ENCODE assay signal across 24 cellular contexts in genomic region chr10:3495281-3495680, GRCh38.
DNase-seq lines count a peak whose midpoint lies in the region; ATAC-seq and TF ChIP-seq lines count a peak whose summit lies in the region.
"Had no signal": no experiment of that assay in that cellular context is flagged by ENCODE, and none has a peak within 500 bp of the region (broad histone marks: within the 10 kb centered on the region; RNA-seq: fewer than 3 reads in every experiment).

No MANE protein-coding gene starts in this region.

- DNase-seq in GM23338 (ENCODE audit: low spot score), result no peak
- no peak for DNase-seq in ascending aorta (ENCODE audit: low spot score in 2 of 2)
- DNase-seq in stomach, result no peak
- DNase-seq in GM19238 (ENCODE audit: insufficient read length, low spot score), result no peak
- no peak for DNase-seq in SHP77 (lab: John Stamatoyannopoulos, UW)
- DNase-seq: activated CD8-positive, alpha-beta T cell treated with anti-CD3 and anti-CD28 coated beads, Interleukin-2, amount 10 ng/mL, durations not matched to agents 7 days and 5 days; activated naive CD4-positive, alpha-beta T cell treated with Interleukin-2 at 50 U/mL for 16 hours; activated T-cell treated with anti-CD3 and anti-CD28 coated beads, Interleukin-2, amount 50 U/mL, for 24 hours; amygdala; CD8-positive, alpha-beta memory T cell; DMS79; effector CD4-positive, alpha-beta T cell; erythroblast; MV-4-11; NCI-H2029 treated with DMSO at 0.1 percent for 48 hours; Peyer's patch; SK-N-SH; substantia nigra had no signal

- 60 to 76% methylated on average over 4 to 6 of the region's 6 CpGs for WGBS in gastroesophageal sphincter (ENCODE audit: low coverage in 1 of 2), 2 donors
- WGBS in stomach, 5 donors, result 75 to 86% (median 83%) methylated on average over 6 of the region's 6 CpGs

- peaks cover 3% of the 10 kb centered on the region for H3K27me3 Mint-ChIP-seq in GM23338 (ENCODE audit: insufficient read depth, low read depth, poor library complexity)

- H2AFZ ChIP-seq in GM23338, result no peak overlapping the region; the same call in 1 of the 2 replicates
- H2AFZ ChIP-seq: neural progenitor cell had no signal

- no peaks in the 10 kb centered on the region for H3K9me3 Mint-ChIP-seq in GM23338

- 0 out of 2 replicates have a peak overlapping the region, but pooled peaks have one; percentile 46 for H3K4me2 ChIP-seq in GM23338
- H3K4me2 ChIP-seq: neural progenitor cell, SK-N-SH had no signal

- no peaks in the 10 kb centered on the region for H3K79me2 ChIP-seq in GM23338 (replicated peaks; ENCODE audit: insufficient read depth)

- H3K27ac Mint-ChIP-seq in GM23338, result peak overlapping the region; percentile 66
- H3K27ac Mint-ChIP-seq: activated CD8-positive, alpha-beta T cell treated with anti-CD3 and anti-CD28 coated beads, Interleukin-2, amount 10 ng/mL, durations not matched to agents 7 days and 5 days; activated T-cell treated with anti-CD3 and anti-CD28 coated beads, Interleukin-2, amount 50 U/mL, for 24 hours; CD8-positive, alpha-beta memory T cell had no signal

- H3K27me3 ChIP-seq in GM23338 (ENCODE audit: insufficient read depth), result no peaks in the 10 kb centered on the region
- H3K27me3 ChIP-seq in ascending aorta, result no peaks in the 10 kb centered on the region
- no peaks in the 10 kb centered on the region for H3K27me3 ChIP-seq in gastroesophageal sphincter
- peaks cover 0 to 7% (median 0%) of the 10 kb centered on the region in 3 donors for H3K27me3 ChIP-seq in stomach
- H3K27me3 ChIP-seq: neural progenitor cell, Peyer's patch had no signal

- TF ChIP-seq POLR2A in gastroesophageal sphincter (IDR thresholded peaks at IDR 0.05) (no peak), stomach (IDR thresholded peaks at IDR 0.05) (no peak)

- intact Hi-C loops in ascending aorta (cut with DNase I) (loop anchor here (5.0 kb wide), 1 partner anchor 47 kb away; no protein-coding TSS in a partner anchor), stomach (cut with DNase I; ENCODE audit: low total_unique reads) (no loop called here)

- H3K36me3 ChIP-seq in GM23338 (ENCODE audit: insufficient read depth) (no peaks in the 10 kb centered on the region), ascending aorta (no peaks in the 10 kb centered on the region), gastroesophageal sphincter (no peaks in the 10 kb centered on the region), stomach (no peaks in the 10 kb centered on the region)
- H3K36me3 ChIP-seq: HAP-1, neural progenitor cell, Peyer's patch had no signal

- no peaks in the 10 kb centered on the region for H3F3A ChIP-seq in GM23338 (replicated peaks; ENCODE audit: low read depth)

- H3K9me2 ChIP-seq in GM23338 (ENCODE audit: insufficient read depth), result no peaks in the 10 kb centered on the region
- H3K9me2 ChIP-seq: SK-N-SH had no signal

- peaks cover 32% of the 10 kb centered on the region for H3K4me1 Mint-ChIP-seq in GM23338
- H3K4me1 Mint-ChIP-seq: CD8-positive, alpha-beta memory T cell had no signal

- no peak overlapping the region for H3K4me3 Mint-ChIP-seq in GM23338
- H3K4me3 Mint-ChIP-seq: activated CD8-positive, alpha-beta T cell treated with anti-CD3 and anti-CD28 coated beads, Interleukin-2, amount 10 ng/mL, durations not matched to agents 7 days and 5 days; activated T-cell treated with anti-CD3 and anti-CD28 coated beads, Interleukin-2, amount 50 U/mL, for 24 hours; CD8-positive, alpha-beta memory T cell; neural progenitor cell had no signal

- no peaks in the 10 kb centered on the region for H3K9me3 ChIP-seq in ascending aorta
- H3K9me3 ChIP-seq in gastroesophageal sphincter, result no peaks in the 10 kb centered on the region
- no peaks in the 10 kb centered on the region for H3K9me3 ChIP-seq in stomach
- H3K9me3 ChIP-seq: HAP-1, Peyer's patch, SK-N-SH had no signal

- ATAC-seq in GM23338 (no peak), gastroesophageal sphincter (no peak), HG02588 (IDR thresholded peaks at IDR 0.05; ENCODE audit: unreplicated experiment) (no peak), HG02678 (IDR thresholded peaks at IDR 0.05; ENCODE audit: unreplicated experiment) (no peak)
- ATAC-seq: activated CD8-positive, alpha-beta T cell treated with anti-CD3 and anti-CD28 coated beads, Interleukin-2, amount 10 ng/mL, durations not matched to agents 7 days and 5 days had no signal

- H3K27ac ChIP-seq in GM23338 (ENCODE audit: low read depth) (no peak overlapping the region), ascending aorta (peak overlapping the region; percentile 72 to 85), gastroesophageal sphincter (peak overlapping the region in 3 of 4 donors; percentile 35 to 75 (median 54)), stomach (peak overlapping the region in 4 of 5 donors; percentile 17 to 57 (median 43))
- H3K27ac ChIP-seq: neural progenitor cell had no signal

- no peaks in the 10 kb centered on the region for H3K36me3 Mint-ChIP-seq in GM23338 (ENCODE audit: low read depth)
- H3K36me3 Mint-ChIP-seq: WTC11 had no signal

- no peak for TF ChIP-seq CTCF in GM23338 (conservative IDR thresholded peaks at IDR 0.05; ENCODE audit: low read depth in 2 of 2)
- TF ChIP-seq CTCF in ascending aorta (IDR thresholded peaks at IDR 0.05), result no peak
- TF ChIP-seq CTCF in gastroesophageal sphincter (IDR thresholded peaks at IDR 0.05), result no peak
- no peak for TF ChIP-seq CTCF in stomach (IDR thresholded peaks at IDR 0.05)

- H4K20me1 ChIP-seq in GM23338 (replicated peaks; ENCODE audit: insufficient read depth), result no peaks in the 10 kb centered on the region

- TF ChIP-seq EP300 in gastroesophageal sphincter (IDR thresholded peaks at IDR 0.05), result no peak
- TF ChIP-seq EP300 in stomach (IDR thresholded peaks at IDR 0.05), result no peak

- no peak overlapping the region for H3K4me3 ChIP-seq in GM23338
- H3K4me3 ChIP-seq in ascending aorta, result peak overlapping the region in 1 of 2 donors; percentile 39
- H3K4me3 ChIP-seq in gastroesophageal sphincter, result no peak overlapping the region
- no peak overlapping the region for H3K4me3 ChIP-seq in stomach
- H3K4me3 ChIP-seq: HAP-1, neural progenitor cell, Peyer's patch had no signal

- H3K4me1 ChIP-seq in GM23338 (ENCODE audit: insufficient read depth) (peaks cover 31% of the 10 kb centered on the region), ascending aorta (peaks cover 3 to 7% of the 10 kb centered on the region in 2 donors), gastroesophageal sphincter (peaks cover 0 to 11% (median 0%) of the 10 kb centered on the region in 3 donors), stomach (peaks cover 0 to 2% (median 0%) of the 10 kb centered on the region in 4 donors)
- H3K4me1 ChIP-seq: HAP-1, Peyer's patch had no signal

TF ChIP-seq in GM23338, 12 proteins besides CTCF, POLR2A, EP300 and RAD21 (continues in another document):
- TF ChIP-seq REST (IDR thresholded peaks at IDR 0.05; ENCODE audit: unreplicated experiment), result no peak
- no peak for TF ChIP-seq EZH2 (IDR thresholded peaks at IDR 0.05; ENCODE audit: low read depth, unreplicated experiment)
- no peak for TF ChIP-seq ZNF331 (CRISPR knock-in tag; IDR thresholded peaks at IDR 0.05; ENCODE audit: low read depth)
- TF ChIP-seq ZNF114 (CRISPR knock-in tag; IDR thresholded peaks at IDR 0.05), result no peak
- TF ChIP-seq, protein P1, sequence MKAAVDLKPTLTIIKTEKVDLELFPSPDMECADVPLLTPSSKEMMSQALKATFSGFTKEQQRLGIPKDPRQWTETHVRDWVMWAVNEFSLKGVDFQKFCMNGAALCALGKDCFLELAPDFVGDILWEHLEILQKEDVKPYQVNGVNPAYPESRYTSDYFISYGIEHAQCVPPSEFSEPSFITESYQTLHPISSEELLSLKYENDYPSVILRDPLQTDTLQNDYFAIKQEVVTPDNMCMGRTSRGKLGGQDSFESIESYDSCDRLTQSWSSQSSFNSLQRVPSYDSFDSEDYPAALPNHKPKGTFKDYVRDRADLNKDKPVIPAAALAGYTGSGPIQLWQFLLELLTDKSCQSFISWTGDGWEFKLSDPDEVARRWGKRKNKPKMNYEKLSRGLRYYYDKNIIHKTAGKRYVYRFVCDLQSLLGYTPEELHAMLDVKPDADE (IDR thresholded peaks at IDR 0.05), result no peak
- no peak for TF ChIP-seq STAT1 (IDR thresholded peaks at IDR 0.05; ENCODE audit: unreplicated experiment)
- no peak for TF ChIP-seq NANOG (IDR thresholded peaks at IDR 0.05; ENCODE audit: borderline replicate concordance)
- no peak for TF ChIP-seq JUNB (IDR thresholded peaks at IDR 0.05; ENCODE audit: unreplicated experiment)
